In genomic region chr10:118332948-118333710, GRCh38 we compare ENCODE assay signal across 15 cellular contexts. TPM values are rescaled to one million over a fixed set of nuclear protein-coding genes. Genes with fewer than 3 reads are reported as not detected.
A peak's percentile ranks its signal among the peaks of the same experiment; 100 is the strongest.
DNase-seq lines count a peak whose midpoint lies in the region; ATAC-seq, FAIRE-seq and TF ChIP-seq lines count a peak whose summit lies in the region.
"Had no signal": no experiment of that assay in that cellular context is flagged by ENCODE, and none has a peak within 500 bp of the region (broad histone marks: within the 10 kb centered on the region; RNA-seq: fewer than 3 reads in every experiment).

No MANE protein-coding gene starts in this region.

- no peaks in the 10 kb centered on the region for H3K9me1 ChIP-seq in K562 (ENCODE audit: control insufficient read depth, insufficient read depth, low read length)

- no peak for TF ChIP-seq CTCF in K562 (IDR thresholded peaks at IDR 0.05 in 2 of 3, conservative IDR thresholded peaks at IDR 0.05 in 1 of 3; ENCODE audit: insufficient read depth in 2 of 3, low read depth in 1 of 3, low read length in 3 of 3)

- 79% methylated on average over 4 of the region's 4 CpGs for WGBS in K562 (ENCODE audit: insufficient coverage, low coverage, missing lambda C conversion rate)

- no peak for TF ChIP-seq RAD21 in K562 (CRISPR knock-in tag; conservative IDR thresholded peaks at IDR 0.05 in 1 of 2, IDR thresholded peaks at IDR 0.05 in 1 of 2)

- H2AFZ ChIP-seq in K562 (ENCODE audit: low read depth, low read length), result no peak overlapping the region

- no peak overlapping the region for H3K4me2 ChIP-seq in K562 (ENCODE audit: insufficient read depth, low read length)

- no peaks in the 10 kb centered on the region for H3K9me3 ChIP-seq in K562 (replicated peaks; ENCODE audit: control insufficient read depth, insufficient read depth, low read depth, low read length)
- H3K9me3 ChIP-seq: adrenal gland, heart right ventricle had no signal

- POLR2A ChIA-PET in K562 (lab: Yijun Ruan, JAX), result no interaction called here

- in situ Hi-C loops in K562 (cut with MboI) (no loop called here), G401 (cut with HindIII; ENCODE audit: low sequenced_read_pairs) (no loop called here)

- DNase-seq in GM19239 (ENCODE audit: insufficient read length, low spot score), result no peak
- DNase-seq in NCI-H146 treated with DMSO at 0.1 percent for 48 hours (lab: John Stamatoyannopoulos, UW; ENCODE audit: unreplicated experiment), result peak; percentile 54
- DNase-seq in K562 (ENCODE audit: extremely low read depth in 1 of 4, low spot score in 3 of 4), result peak in 2 of 4 experiments; percentile 11 to 33
- DNase-seq in midbrain (lab: John Stamatoyannopoulos, UW), result peak; percentile 38
- no peak for DNase-seq in NCI-H524 treated with DMSO at 0.1 percent for 48 hours (lab: John Stamatoyannopoulos, UW)
- DNase-seq in KG1 (lab: John Stamatoyannopoulos, UW), result no peak
- no peak for DNase-seq in G401 (ENCODE audit: low spot score)
- DNase-seq: activated CD8-positive, alpha-beta memory T cell treated with anti-CD3 and anti-CD28 coated beads, Interleukin-2, amount 10 ng/mL, durations not matched to agents 7 days and 5 days; effector memory CD4-positive, alpha-beta T cell; heart right ventricle; NCI-H1694 treated with DMSO at 0.1 percent for 48 hours had no signal

- peaks cover 72% of the 10 kb centered on the region; the same call in 2 of the 3 replicates for H3K36me3 ChIP-seq in K562 (ENCODE audit: control insufficient read depth, insufficient read depth, low read length)

- no peak for TF ChIP-seq EP300 in K562 (IDR thresholded peaks at IDR 0.05; ENCODE audit: low read length)

- H3K27me3 ChIP-seq in K562 (ENCODE audit: control insufficient read depth in 2 of 2, insufficient read depth in 2 of 2, low read length in 2 of 2), result no peaks in the 10 kb centered on the region
- H3K27me3 ChIP-seq: adrenal gland, heart right ventricle had no signal

- no peaks in the 10 kb centered on the region; the same call in 2 of the 3 replicates for H3K79me2 ChIP-seq in K562 (ENCODE audit: control insufficient read depth, insufficient read depth, low read length)

- no peak for ATAC-seq in K562
- ATAC-seq in GM21529 (IDR thresholded peaks at IDR 0.05; ENCODE audit: unreplicated experiment), result no peak

- no TSS peak for BruUV-seq in K562 (replicated peaks; lab: Mats Ljungman, UMichigan)

- CTCF ChIA-PET in K562 (lab: Yijun Ruan, JAX; ENCODE audit: low intra/inter-chr PET ratio), result interaction anchor here (0.6 kb wide), 1 partner anchor 40 kb away, joined by 3 read pairs; no protein-coding TSS in a partner anchor

- H4K20me1 ChIP-seq in K562 (replicated peaks; ENCODE audit: control insufficient read depth, insufficient read depth, low read length), result no peaks in the 10 kb centered on the region

- FAIRE-seq in GM19239 (lab: Jason Lieb, UNC) (peak; percentile 62), K562 (lab: Jason Lieb, UNC) (no peak)
- FAIRE-seq: D721Med, TTC549 had no signal

- intact Hi-C loops in K562 (cut with micrococcal nuclease), result no loop called here

- H3K4me3 ChIP-seq in K562, result no peak overlapping the region
- H3K4me3 ChIP-seq: adrenal gland, heart right ventricle had no signal

- no peaks in the 10 kb centered on the region; a peak in 2 of 5 replicates for H3K4me1 ChIP-seq in K562 (replicated peaks in 1 of 2; ENCODE audit: control insufficient read depth in 2 of 2, insufficient read depth in 2 of 2, low read length in 2 of 2)

- no peak overlapping the region for H3K9ac ChIP-seq in K562 (ENCODE audit: insufficient read depth in 1 of 2, low read depth in 2 of 2, low read length in 2 of 2)

- no peak for TF ChIP-seq POLR2A in K562 (conservative IDR thresholded peaks at IDR 0.05)

- no peak overlapping the region for H3K27ac ChIP-seq in K562 (ENCODE audit: extremely low read depth, low read depth, low read length)
- H3K27ac ChIP-seq: adrenal gland, heart right ventricle had no signal

TF ChIP-seq in K562, 482 proteins besides CTCF, POLR2A, EP300 and RAD21:
- TF ChIP-seq ZNF143 (CRISPR knock-in tag; IDR thresholded peaks at IDR 0.05), result no peak
- TF ChIP-seq SMAD2 (IDR thresholded peaks at IDR 0.05; ENCODE audit: low read depth, low read length), result no peak
- TF ChIP-seq NFIC (IDR thresholded peaks at IDR 0.05), result peak; percentile 90

RNA-seq across cellular contexts. Expression of gene FAM204A, which starts 9.0 kb away (rescaled TPM):
- 22.8 and 40.0 TPM in 2 replicates for total RNA-seq in K562 (2011; cell fraction: chromatin; rRNA removed; ENCODE audit: low replicate concordance)
- total RNA-seq in K562 (2011; cell fraction: nucleolus; rRNA removed), result 13.2 and 16.2 TPM in 2 replicates
- total RNA-seq in K562 (2011; cell fraction: nucleoplasm; rRNA removed), result 12.5 and 16.1 TPM in 2 replicates
- 31.0 and 34.0 TPM in 2 replicates for total RNA-seq in K562 (2014; rRNA removed)
- 63.1 and 71.0 TPM in 2 replicates for total RNA-seq in K562 (2014; rRNA removed; fragmentation: Illumina TruSeq; extraction: Trizol)
- total RNA-seq in K562 (2015; rRNA removed; fragmentation: Illumina TruSeq; extraction: Trizol), result 52.6 and 57.1 TPM in 2 replicates
- total RNA-seq in K562 (2021), result 39.4 and 44.9 TPM in 2 replicates
- polyA plus RNA-seq in K562 (2011; rRNA removed), result 19.1 and 29.0 TPM in 2 replicates
- 6.6 and 9.9 TPM in 2 replicates for polyA plus RNA-seq in K562 (2011; cell fraction: cytosol; rRNA removed)
- 11.7 and 16.9 TPM in 2 replicates for polyA plus RNA-seq in K562 (2011; cell fraction: nucleus; rRNA removed)
- polyA plus RNA-seq in K562 (2012), result 35.8 and 37.0 TPM in 2 replicates
- 41.8 and 44.6 TPM in 2 replicates for polyA plus RNA-seq in K562 (2014; fragmentation: Illumina TruSeq; extraction: Trizol)
- polyA plus RNA-seq in K562 (2014; fragmentation: Nextera tagmentation; extraction: Ambion mirVana), result 10 to 100 TPM; 57.6 to 64.5 TPM
- 41.4 and 44.3 TPM in 2 replicates for polyA plus RNA-seq in K562 (2014; rRNA removed)
- 30.4 and 34.3 TPM in 2 replicates for polyA minus RNA-seq in K562 (2011; rRNA and poly(A)+ RNA removed)
- polyA minus RNA-seq in K562 (2011; cell fraction: cytosol; rRNA and poly(A)+ RNA removed), result 6.2 and 8.7 TPM in 2 replicates
- polyA minus RNA-seq in K562 (2011; cell fraction: nucleus; rRNA and poly(A)+ RNA removed), result 28.7 and 55.9 TPM in 2 replicates
- total RNA-seq in G401 (2014; rRNA removed; shearing (Covaris generic)), result 74.5 and 117 TPM in 2 replicates

Comparison
In these comparisons a context has a peak if more than half of its experiments do, and no peak if none do; other contexts are left out.
1. DNase-seq: peak in NCI-H146 treated with DMSO at 0.1 percent for 48 hours (single experiment) and midbrain (single experiment); none in GM19239 (single experiment), NCI-H524 treated with DMSO at 0.1 percent for 48 hours (single experiment), KG1 (single experiment) and G401 (single experiment).